11 cellular contexts compared by ENCODE assay signal in the genomic region with DNA sequence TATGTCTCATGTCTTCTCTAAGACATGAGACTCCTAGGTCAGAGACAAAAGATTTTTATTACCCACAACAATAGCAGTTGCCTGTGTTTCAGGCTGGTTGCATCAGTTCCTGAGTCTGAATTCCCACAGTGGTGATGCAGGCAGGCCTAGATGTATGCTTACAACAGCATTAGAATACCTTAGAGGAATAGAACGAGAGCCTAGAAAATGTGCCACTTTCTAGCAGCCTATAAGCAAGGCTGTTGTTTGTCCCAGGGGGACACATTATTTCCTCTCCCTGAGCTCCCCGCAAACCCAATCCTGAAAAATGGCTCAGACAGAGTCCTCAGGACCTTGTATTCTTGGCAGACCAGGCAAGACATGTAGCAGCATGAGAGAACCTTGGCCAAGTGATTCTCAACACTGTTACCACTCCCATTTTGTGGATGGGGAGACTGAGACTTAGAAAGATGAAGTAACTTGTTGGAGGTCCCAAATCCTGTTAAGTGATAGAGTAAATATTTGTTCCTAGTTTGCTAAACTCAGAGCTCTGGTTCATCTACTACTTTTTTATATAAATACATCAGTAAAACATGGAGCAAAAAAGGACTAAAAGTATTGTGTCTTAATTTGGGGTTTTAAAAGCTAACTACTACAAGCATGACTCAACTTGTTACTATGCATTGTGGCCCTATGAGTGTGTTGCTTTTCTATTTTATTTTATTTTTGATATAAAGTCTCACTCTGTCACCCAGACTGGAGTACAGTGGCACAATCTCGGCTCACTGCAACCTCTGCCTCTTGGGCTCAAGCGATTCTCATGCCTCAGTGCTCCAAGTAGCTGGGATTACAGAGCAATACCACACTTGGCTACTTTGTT. TPM values are rescaled to one million over a fixed set of nuclear protein-coding genes. Genes with fewer than 3 reads are reported as not detected.
DNase-seq lines count a peak whose midpoint lies in the region; ATAC-seq and TF ChIP-seq lines count a peak whose summit lies in the region.
"Had no signal": no experiment of that assay in that cellular context is flagged by ENCODE, and none has a peak within 500 bp of the region (broad histone marks: within the 10 kb centered on the region; RNA-seq: fewer than 3 reads in every experiment).

No MANE protein-coding gene starts in this region.

- no peak overlapping the region for H3K27ac ChIP-seq in breast epithelium
- H3K27ac ChIP-seq in epithelial cell of prostate, result peak overlapping the region; percentile 99
- H3K27ac ChIP-seq in GM23338 (ENCODE audit: low read depth), result no peak overlapping the region
- H3K27ac ChIP-seq: suprapubic skin had no signal

- H3F3A ChIP-seq in GM23338 (replicated peaks; ENCODE audit: low read depth), result no peaks in the 10 kb centered on the region

- no peaks in the 10 kb centered on the region for H3K36me3 ChIP-seq in breast epithelium
- peaks cover 15% of the 10 kb centered on the region; the same call in 1 of the 2 replicates for H3K36me3 ChIP-seq in GM23338 (ENCODE audit: insufficient read depth)

- H3K27me3 Mint-ChIP-seq in MCF 10A (ENCODE audit: insufficient read depth, unreplicated experiment) (no peaks in the 10 kb centered on the region), GM23338 (ENCODE audit: insufficient read depth, low read depth, poor library complexity) (no peaks in the 10 kb centered on the region)
- H3K27me3 Mint-ChIP-seq: CD4-positive, CD25-positive, alpha-beta regulatory T cell had no signal

- no peaks in the 10 kb centered on the region for H3K9me2 ChIP-seq in GM23338 (ENCODE audit: insufficient read depth)

- no peak overlapping the region for H3K4me3 ChIP-seq in breast epithelium
- no peak overlapping the region for H3K4me3 ChIP-seq in GM23338
- H3K4me3 ChIP-seq: suprapubic skin had no signal

- TSS peak; percentile 49 for BruUV-seq in MCF 10A (replicated peaks; lab: Mats Ljungman, UMichigan)

- DNase-seq in MCF 10A (ENCODE audit: unreplicated experiment), result peak; percentile 63
- DNase-seq in breast epithelium (ENCODE audit: low spot score in 2 of 2), result no peak
- peak; percentile 58 for DNase-seq in SW480 (ENCODE audit: low spot score)
- peak; percentile 71 for DNase-seq in epithelial cell of prostate (ENCODE audit: low read depth, low spot score)
- DNase-seq in stimulated activated naive CD8-positive, alpha-beta T cell treated with anti-CD3 and anti-CD28 coated beads, Interleukin-15, Interleukin-2, amounts not matched to agents 100 U/mL and 50 U/mL, for 24 hours, result peak; percentile 31
- no peak for DNase-seq in occipital lobe (lab: John Stamatoyannopoulos, UW)
- no peak for DNase-seq in GM23338 (ENCODE audit: low spot score)
- no peak for DNase-seq in retina
- DNase-seq: CD4-positive, CD25-positive, alpha-beta regulatory T cell; NCI-H1436 had no signal

- H3K9me3 ChIP-seq in breast epithelium, result no peaks in the 10 kb centered on the region
- H3K9me3 ChIP-seq: suprapubic skin had no signal

- CTCF ChIA-PET in MCF 10A (lab: Yijun Ruan, JAX), result interaction anchor here (0.5 to 3.2 kb wide), 6 partner anchors 9 to 982 kb away, joined by 3 to 23 read pairs (median 4); no protein-coding TSS in a partner anchor

- H2AFZ ChIP-seq in GM23338, result no peak overlapping the region

- H3K4me2 ChIP-seq in GM23338, result no peak overlapping the region

- H3K79me2 ChIP-seq in GM23338 (replicated peaks; ENCODE audit: insufficient read depth), result no peaks in the 10 kb centered on the region

- H3K4me1 Mint-ChIP-seq in MCF 10A (ENCODE audit: insufficient read depth, unreplicated experiment) (peaks cover 8% of the 10 kb centered on the region), GM23338 (no peaks in the 10 kb centered on the region)

- ATAC-seq in stimulated activated naive CD8-positive, alpha-beta T cell treated with anti-CD3 and anti-CD28 coated beads, Interleukin-15, Interleukin-2, amounts not matched to agents 100 U/mL and 50 U/mL, for 24 hours, result peak; percentile 88
- no peak for ATAC-seq in GM23338

- H3K4me3 Mint-ChIP-seq in MCF 10A (ENCODE audit: unreplicated experiment), result no peak overlapping the region
- no peak overlapping the region for H3K4me3 Mint-ChIP-seq in GM23338
- H3K4me3 Mint-ChIP-seq: CD4-positive, CD25-positive, alpha-beta regulatory T cell had no signal

- TF ChIP-seq POLR2A in breast epithelium (IDR thresholded peaks at IDR 0.05), result no peak

- H3K27ac Mint-ChIP-seq in MCF 10A (ENCODE audit: low read depth, unreplicated experiment) (peak overlapping the region; percentile 50), GM23338 (no peak overlapping the region; the same call in 1 of the 2 replicates)
- H3K27ac Mint-ChIP-seq: CD4-positive, CD25-positive, alpha-beta regulatory T cell had no signal

- TF ChIP-seq CTCF in MCF 10A (IDR thresholded peaks at IDR 0.05; ENCODE audit: unreplicated experiment) (no peak), breast epithelium (IDR thresholded peaks at IDR 0.05) (no peak), GM23338 (conservative IDR thresholded peaks at IDR 0.05; ENCODE audit: low read depth in 2 of 2) (no peak)

- POLR2A ChIA-PET in MCF 10A (lab: Yijun Ruan, JAX), result interaction anchor here (0.7 to 3.6 kb wide), 2 partner anchors 15 to 380 kb away, joined by 3 to 17 read pairs; a partner anchor contains a TSS

- peaks cover 39% of the 10 kb centered on the region for H3K36me3 Mint-ChIP-seq in MCF 10A (ENCODE audit: insufficient read depth, unreplicated experiment)
- peaks cover 35% of the 10 kb centered on the region for H3K36me3 Mint-ChIP-seq in GM23338 (ENCODE audit: low read depth)

- H3K27me3 ChIP-seq in breast epithelium, result no peaks in the 10 kb centered on the region
- H3K27me3 ChIP-seq in GM23338 (ENCODE audit: insufficient read depth), result no peaks in the 10 kb centered on the region
- H3K27me3 ChIP-seq: suprapubic skin had no signal

- H3K4me1 ChIP-seq in breast epithelium (no peaks in the 10 kb centered on the region), GM23338 (ENCODE audit: insufficient read depth) (no peaks in the 10 kb centered on the region)
- H3K4me1 ChIP-seq: suprapubic skin had no signal

- H3K9me3 Mint-ChIP-seq in MCF 10A (ENCODE audit: unreplicated experiment), result peaks cover 7% of the 10 kb centered on the region
- peaks cover 3% of the 10 kb centered on the region; the same call in 1 of the 3 replicates for H3K9me3 Mint-ChIP-seq in GM23338
- H3K9me3 Mint-ChIP-seq: CD4-positive, CD25-positive, alpha-beta regulatory T cell had no signal

- intact Hi-C loops in MCF 10A (cut with micrococcal nuclease) (no loop called here), breast epithelium (cut with DNase I; ENCODE audit: low total_unique reads) (no loop called here)

- H4K20me1 ChIP-seq in GM23338 (replicated peaks; ENCODE audit: insufficient read depth), result no peaks in the 10 kb centered on the region

TF ChIP-seq in GM23338, 12 proteins besides CTCF, POLR2A, EP300 and RAD21:
- TF ChIP-seq NANOG (IDR thresholded peaks at IDR 0.05; ENCODE audit: borderline replicate concordance), result no peak

RNA-seq across cellular contexts. Expression of a gene that starts 14.2 kb away (rescaled TPM):
- total RNA-seq in MCF 10A (2022) (44.4 and 58.1 TPM in 2 replicates), breast epithelium (10 to 100 TPM; 53.7 to 65.6 (median 59.2) TPM), occipital lobe (70.0 TPM)
- total RNA-seq in GM23338 (2014; rRNA removed; shearing (Covaris generic)), result 29.4 and 31.0 TPM in 2 replicates
- 18.4 and 26.8 TPM in 2 replicates for polyA plus RNA-seq in GM23338 (2016; fragmentation: Nextera tagmentation; extraction: Ambion mirVana)

RNA-seq across cellular contexts. Expression of a gene that starts 14.5 kb away (rescaled TPM):
- total RNA-seq in MCF 10A (2022) (25.9 and 26.3 TPM in 2 replicates), breast epithelium (10 to 100 TPM; 27.4 to 34.5 (median 32.1) TPM), occipital lobe (28.4 TPM)
- 24.6 and 26.1 TPM in 2 replicates for total RNA-seq in GM23338 (2014; rRNA removed; shearing (Covaris generic))
- 29.0 and 33.7 TPM in 2 replicates for polyA plus RNA-seq in GM23338 (2016; fragmentation: Nextera tagmentation; extraction: Ambion mirVana)

Comparison
In these comparisons a context has a peak if more than half of its experiments do, and no peak if none do; other contexts are left out.
1. DNase-seq: peak in MCF 10A (single experiment), SW480 (single experiment), epithelial cell of prostate (single experiment) and stimulated activated naive CD8-positive, alpha-beta T cell treated with anti-CD3 and anti-CD28 coated beads, Interleukin-15, Interleukin-2, amounts not matched to agents 100 U/mL and 50 U/mL, for 24 hours (single experiment); none in breast epithelium (0 of 2), occipital lobe (single experiment), GM23338 (single experiment) and retina (single experiment).